In genomic region chr18:55402731-55403405, GRCh38 we compare ENCODE assay signal across 10 cellular contexts.
DNase-seq lines count a peak whose midpoint lies in the region; ATAC-seq and TF ChIP-seq lines count a peak whose summit lies in the region.
"Had no signal": no experiment of that assay in that cellular context is flagged by ENCODE, and none has a peak within 500 bp of the region (broad histone marks: within the 10 kb centered on the region; RNA-seq: fewer than 3 reads in every experiment).

No MANE protein-coding gene starts in this region.

- 48 to 71% methylated on average over 10 of the region's 10 CpGs for WGBS in lung, 2 donors

- H3K9me3 Mint-ChIP-seq in CD8-positive, alpha-beta T cell, result no peaks in the 10 kb centered on the region
- H3K9me3 Mint-ChIP-seq: stimulated activated naive CD8-positive, alpha-beta T cell treated with anti-CD3 and anti-CD28 coated beads, Interleukin-15, Interleukin-2, amounts not matched to agents 100 ng/mL and 50 ng/mL, for 24 hours had no signal

- H3K4me3 ChIP-seq in lung (no peak overlapping the region), thoracic aorta (peak overlapping the region; percentile 71)
- no peak overlapping the region for H3K4me3 ChIP-seq in CD8-positive, alpha-beta T cell (ENCODE audit: low read depth, low read length)
- H3K4me3 ChIP-seq: A549 had no signal

- H3K27ac ChIP-seq in lung (ENCODE audit: low read depth in 1 of 2, low read length in 1 of 2) (peak overlapping the region; percentile 40 to 78), thoracic aorta (peak overlapping the region; percentile 47 to 68)
- no peak overlapping the region for H3K27ac ChIP-seq in CD8-positive, alpha-beta T cell (ENCODE audit: low read depth, low read length)

- H3K4me1 Mint-ChIP-seq in CD8-positive, alpha-beta T cell (ENCODE audit: low read depth), result no peaks in the 10 kb centered on the region

- no peaks in the 10 kb centered on the region for H3K27me3 Mint-ChIP-seq in CD8-positive, alpha-beta T cell (ENCODE audit: low read depth)
- H3K27me3 Mint-ChIP-seq: stimulated activated naive CD8-positive, alpha-beta T cell treated with anti-CD3 and anti-CD28 coated beads, Interleukin-15, Interleukin-2, amounts not matched to agents 100 ng/mL and 50 ng/mL, for 24 hours had no signal

- no peak overlapping the region for H3K4me3 Mint-ChIP-seq in CD8-positive, alpha-beta T cell
- H3K4me3 Mint-ChIP-seq: stimulated activated naive CD8-positive, alpha-beta T cell treated with anti-CD3 and anti-CD28 coated beads, Interleukin-15, Interleukin-2, amounts not matched to agents 100 ng/mL and 50 ng/mL, for 24 hours had no signal

- H3K4me1 ChIP-seq in lung (ENCODE audit: control insufficient read depth in 2 of 2, insufficient read depth in 2 of 2, low read length in 2 of 2), result peaks cover 4 to 11% of the 10 kb centered on the region in 2 donors
- H3K4me1 ChIP-seq in thoracic aorta (ENCODE audit: control insufficient read depth in 1 of 2, low read depth in 2 of 2), result peaks cover 16 to 44% of the 10 kb centered on the region in 2 donors
- H3K4me1 ChIP-seq in CD8-positive, alpha-beta T cell (ENCODE audit: insufficient read depth, low read length), result no peaks in the 10 kb centered on the region

- H3K36me3 ChIP-seq in lung (ENCODE audit: control insufficient read depth in 2 of 2, insufficient read depth in 2 of 2, low read length in 2 of 2), result no peaks in the 10 kb centered on the region
- H3K36me3 ChIP-seq in thoracic aorta, result no peaks in the 10 kb centered on the region
- H3K36me3 ChIP-seq in CD8-positive, alpha-beta T cell (ENCODE audit: insufficient read depth, low read length), result no peaks in the 10 kb centered on the region

- no peak for TF ChIP-seq CTCF in lung (IDR thresholded peaks at IDR 0.05; ENCODE audit: control extremely low read depth, extremely low read depth)
- TF ChIP-seq CTCF in thoracic aorta (IDR thresholded peaks at IDR 0.05), result no peak
- no peak for TF ChIP-seq CTCF in CD8-positive, alpha-beta T cell (IDR thresholded peaks at IDR 0.05)

- H3K9me3 ChIP-seq in lung (ENCODE audit: control insufficient read depth in 2 of 2, insufficient read depth in 1 of 2, low read length in 1 of 2) (no peaks in the 10 kb centered on the region), thoracic aorta (no peaks in the 10 kb centered on the region)
- H3K9me3 ChIP-seq in CD8-positive, alpha-beta T cell (ENCODE audit: low read length), result no peaks in the 10 kb centered on the region
- H3K9me3 ChIP-seq: A549 had no signal

- POLR2A ChIA-PET in CD8-positive, alpha-beta T cell (lab: Charles Lee), result no interaction called here

- no peaks in the 10 kb centered on the region for H3K27me3 ChIP-seq in lung (ENCODE audit: control insufficient read depth, insufficient read depth)
- no peaks in the 10 kb centered on the region for H3K27me3 ChIP-seq in thoracic aorta (replicated peaks; ENCODE audit: insufficient read depth)
- no peaks in the 10 kb centered on the region for H3K27me3 ChIP-seq in CD8-positive, alpha-beta T cell (ENCODE audit: insufficient read depth, low read length)

- intact Hi-C loops in CD8-positive, alpha-beta T cell (cut with DNase I, micrococcal nuclease), result no loop called here

- H3K36me3 Mint-ChIP-seq in CD8-positive, alpha-beta T cell, result no peaks in the 10 kb centered on the region

- no peak overlapping the region for H3K27ac Mint-ChIP-seq in CD8-positive, alpha-beta T cell
- H3K27ac Mint-ChIP-seq: stimulated activated naive CD8-positive, alpha-beta T cell treated with anti-CD3 and anti-CD28 coated beads, Interleukin-15, Interleukin-2, amounts not matched to agents 100 ng/mL and 50 ng/mL, for 24 hours had no signal

- CTCF ChIA-PET in CD8-positive, alpha-beta T cell (lab: Charles Lee), result no interaction called here

- peak in 2 of 3 experiments; percentile 3 to 62 for DNase-seq in NCI-H1417 (lab: John Stamatoyannopoulos, UW)
- no peak for DNase-seq in NCI-H1417 treated with DMSO at 0.1 percent for 48 hours (lab: John Stamatoyannopoulos, UW)
- peak; percentile 63 for DNase-seq in astrocyte of the hippocampus (ENCODE audit: low read depth, low spot score)
- no peak for DNase-seq in lung (ENCODE audit: low spot score)
- DNase-seq in thoracic aorta (ENCODE audit: low spot score), result no peak
- no peak for DNase-seq in CD8-positive, alpha-beta T cell
- no peak for DNase-seq in NCI-H510A treated with DMSO at 0.1 percent for 48 hours (lab: John Stamatoyannopoulos, UW)

- no peak for ATAC-seq in lung (ENCODE audit: insufficient read depth, low FRiP score)
- ATAC-seq in thoracic aorta (ENCODE audit: insufficient number of reproducible peaks, low FRiP score, low read depth), result no peak
- no peak for ATAC-seq in CD8-positive, alpha-beta T cell
- no peak for ATAC-seq in GM18873 (IDR thresholded peaks at IDR 0.05; ENCODE audit: low FRiP score, unreplicated experiment)
- ATAC-seq: A549 had no signal

Comparison
In these comparisons a context has a peak if more than half of its experiments do, and no peak if none do; other contexts are left out.
1. DNase-seq: peak in NCI-H1417 (2 of 3) and astrocyte of the hippocampus (single experiment); none in NCI-H1417 treated with DMSO at 0.1 percent for 48 hours (single experiment), lung (single experiment), thoracic aorta (single experiment), CD8-positive, alpha-beta T cell (0 of 7) and NCI-H510A treated with DMSO at 0.1 percent for 48 hours (single experiment).